13 cellular contexts compared by ENCODE assay signal in the genomic region with DNA sequence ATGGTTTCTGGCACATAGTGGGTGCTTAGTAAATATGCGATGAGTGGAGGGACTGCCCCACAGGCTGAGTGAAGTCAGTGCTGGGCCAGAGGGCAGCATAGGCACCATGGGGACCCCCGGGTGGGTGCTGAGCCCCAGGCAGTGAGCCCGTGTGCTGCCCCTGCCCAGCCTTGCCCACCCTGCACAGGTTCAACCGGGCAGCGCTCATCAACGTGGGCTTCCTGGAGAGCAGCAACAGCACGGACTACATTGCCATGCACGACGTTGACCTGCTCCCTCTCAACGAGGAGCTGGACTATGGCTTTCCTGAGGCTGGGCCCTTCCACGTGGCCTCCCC.
A peak's percentile ranks its signal among the peaks of the same experiment; 100 is the strongest.
DNase-seq lines count a peak whose midpoint lies in the region; ATAC-seq and TF ChIP-seq lines count a peak whose summit lies in the region.
"Had no signal": no experiment of that assay in that cellular context is flagged by ENCODE, and none has a peak within 500 bp of the region (broad histone marks: within the 10 kb centered on the region; RNA-seq: fewer than 3 reads in every experiment).

No MANE protein-coding gene starts in this region.

- peak overlapping the region; percentile 37 for H3K9ac ChIP-seq in iPS-15b (ENCODE audit: low read depth, low read length)
- H3K9ac ChIP-seq: GM23248, SK-N-SH had no signal

- peaks cover 4% of the 10 kb centered on the region for H3K4me1 ChIP-seq in iPS-15b (ENCODE audit: control insufficient read depth, insufficient read depth, low read length)

- H3K4me3 ChIP-seq in iPS-15b (ENCODE audit: low read depth, low read length): peak overlapping the region; percentile 18
- H3K4me3 ChIP-seq: GM23248, Peyer's patch, upper lobe of left lung had no signal

- no peak overlapping the region for H3K4me3 Mint-ChIP-seq in stimulated activated effector memory CD8-positive, alpha-beta T cell treated with anti-CD3 and anti-CD28 coated beads, Interleukin-12 subunit alpha, Interleukin-12 subunit beta, amount 100 ng/mL, for 72 hours
- H3K4me3 Mint-ChIP-seq: activated CD4-positive, alpha-beta memory T cell treated with anti-CD3 and anti-CD28 coated beads, Interleukin-2, amount 10 ng/mL, durations not matched to agents 7 days and 5 days had no signal

- POLR2A ChIA-PET in RWPE1 (lab: Yijun Ruan, JAX; ENCODE audit: low non-redundant PET): no interaction called here

- H3K36me3 ChIP-seq in iPS-15b (ENCODE audit: control insufficient read depth, insufficient read depth, low read length): peaks cover 14% of the 10 kb centered on the region
- H3K36me3 ChIP-seq: Peyer's patch had no signal

- no peaks in the 10 kb centered on the region for H3K9me3 Mint-ChIP-seq in stimulated activated effector memory CD8-positive, alpha-beta T cell treated with anti-CD3 and anti-CD28 coated beads, Interleukin-12 subunit alpha, Interleukin-12 subunit beta, amount 100 ng/mL, for 72 hours
- H3K9me3 Mint-ChIP-seq: activated CD4-positive, alpha-beta memory T cell treated with anti-CD3 and anti-CD28 coated beads, Interleukin-2, amount 10 ng/mL, durations not matched to agents 7 days and 5 days had no signal

- CTCF ChIA-PET in RWPE1 (lab: Yijun Ruan, JAX): interaction anchor here (0.6 to 1.3 kb wide), 15 partner anchors 9 to 1172 kb away, joined by 3 to 10 read pairs (median 3); a partner anchor contains a TSS

- no peak for DNase-seq in RWPE1 (ENCODE audit: low spot score)
- DNase-seq in stimulated activated effector memory CD8-positive, alpha-beta T cell treated with anti-CD3 and anti-CD28 coated beads, Interleukin-12 subunit alpha, Interleukin-12 subunit beta, amount 100 ng/mL, for 72 hours (ENCODE audit: low spot score in 2 of 2): no peak
- no peak for DNase-seq in HuH-7.5 (ENCODE audit: low spot score)
- no peak for DNase-seq in NCI-H146 (lab: John Stamatoyannopoulos, UW)
- DNase-seq: NK-92 treated with Interleukin-12 subunit alpha and Interleukin-12 subunit beta, amount 100 ng/mL, for 24 hours had no signal

- peak; percentile 3 for ATAC-seq in GM19324 (IDR thresholded peaks at IDR 0.05; ENCODE audit: low FRiP score, unreplicated experiment)
- no peak for ATAC-seq in stimulated activated effector memory CD8-positive, alpha-beta T cell treated with anti-CD3 and anti-CD28 coated beads, Interleukin-12 subunit alpha, Interleukin-12 subunit beta, amount 100 ng/mL, for 72 hours
- ATAC-seq in GM21619 (IDR thresholded peaks at IDR 0.05; ENCODE audit: unreplicated experiment): no peak

- H3K9me3 ChIP-seq in iPS-15b (ENCODE audit: control insufficient read depth, insufficient read depth, low read length): no peaks in the 10 kb centered on the region
- H3K9me3 ChIP-seq: Peyer's patch, SK-N-SH, upper lobe of left lung had no signal

- peak overlapping the region; percentile 2; the same call in 1 of the 2 replicates for H3K27ac ChIP-seq in RWPE1
- H3K27ac ChIP-seq: GM23248, Peyer's patch, upper lobe of left lung had no signal

- H3K4me1 Mint-ChIP-seq in stimulated activated effector memory CD8-positive, alpha-beta T cell treated with anti-CD3 and anti-CD28 coated beads, Interleukin-12 subunit alpha, Interleukin-12 subunit beta, amount 100 ng/mL, for 72 hours: peaks cover 35% of the 10 kb centered on the region

- H3K36me3 Mint-ChIP-seq in stimulated activated effector memory CD8-positive, alpha-beta T cell treated with anti-CD3 and anti-CD28 coated beads, Interleukin-12 subunit alpha, Interleukin-12 subunit beta, amount 100 ng/mL, for 72 hours: peaks cover 32% of the 10 kb centered on the region

- H3K27me3 ChIP-seq in iPS-15b (ENCODE audit: control insufficient read depth, insufficient read depth, low read length): no peaks in the 10 kb centered on the region
- H3K27me3 ChIP-seq: Peyer's patch, upper lobe of left lung had no signal

- H3K27ac Mint-ChIP-seq in stimulated activated effector memory CD8-positive, alpha-beta T cell treated with anti-CD3 and anti-CD28 coated beads, Interleukin-12 subunit alpha, Interleukin-12 subunit beta, amount 100 ng/mL, for 72 hours: peak overlapping the region; percentile 58
- H3K27ac Mint-ChIP-seq: activated CD4-positive, alpha-beta memory T cell treated with anti-CD3 and anti-CD28 coated beads, Interleukin-2, amount 10 ng/mL, durations not matched to agents 7 days and 5 days had no signal

- TF ChIP-seq CTCF in RWPE1 (conservative IDR thresholded peaks at IDR 0.05; ENCODE audit: low read depth): no peak
